1 cellular context compared by ENCODE assay signal in genomic region chr3:128178782-128179473, GRCh38.
TF ChIP-seq lines count a peak whose summit lies in the region.

No MANE protein-coding gene starts in this region.

TF ChIP-seq in H1, 55 proteins besides CTCF, POLR2A, EP300 and RAD21:
- TF ChIP-seq USF2 (IDR thresholded peaks at IDR 0.05; ENCODE audit: low read length) = no peak
- TF ChIP-seq KDM5A (IDR thresholded peaks at IDR 0.05; ENCODE audit: low read length) = no peak
- no peak for TF ChIP-seq MAFK (IDR thresholded peaks at IDR 0.05; ENCODE audit: low read depth, low read length)
- no peak for TF ChIP-seq BRCA1 (IDR thresholded peaks at IDR 0.05; ENCODE audit: low read depth, low read length)
- no peak for TF ChIP-seq YY1 (IDR thresholded peaks at IDR 0.05; ENCODE audit: low read depth, low read length)
- TF ChIP-seq KDM1A (IDR thresholded peaks at IDR 0.05; ENCODE audit: borderline replicate concordance, low read length) = no peak
- no peak for TF ChIP-seq EGR1 (IDR thresholded peaks at IDR 0.05; ENCODE audit: borderline replicate concordance, low read depth, low read length)
- no peak for TF ChIP-seq SIRT6 (IDR thresholded peaks at IDR 0.05; ENCODE audit: low read length)
- no peak for TF ChIP-seq SP4 (IDR thresholded peaks at IDR 0.05; ENCODE audit: low read length)
- TF ChIP-seq HDAC2 (IDR thresholded peaks at IDR 0.05; ENCODE audit: borderline replicate concordance in 1 of 2, low read depth in 2 of 2, low read length in 2 of 2) = no peak
- no peak for TF ChIP-seq CBX8 (IDR thresholded peaks at IDR 0.05; ENCODE audit: borderline replicate concordance, low read depth, low read length)
- no peak for TF ChIP-seq SIN3A (conservative IDR thresholded peaks at IDR 0.05 in 1 of 2, IDR thresholded peaks at IDR 0.05 in 1 of 2; ENCODE audit: low read depth in 1 of 2, low read length in 2 of 2)
